ENCODE assay signal across 8 cellular contexts in genomic region chr6:129491436-129491835, GRCh38.
DNase-seq lines count a peak whose midpoint lies in the region; ATAC-seq and TF ChIP-seq lines count a peak whose summit lies in the region.

No MANE protein-coding gene starts in this region.

- no peaks in the 10 kb centered on the region for H3K27me3 ChIP-seq in Peyer's patch
- H3K27me3 ChIP-seq in thoracic aorta (replicated peaks; ENCODE audit: insufficient read depth): no peaks in the 10 kb centered on the region

- no peaks in the 10 kb centered on the region for H3K9me3 ChIP-seq in Peyer's patch
- no peaks in the 10 kb centered on the region for H3K9me3 ChIP-seq in thoracic aorta

- no peak overlapping the region for H3K4me3 ChIP-seq in Peyer's patch
- no peak overlapping the region for H3K4me3 ChIP-seq in fibroblast of mammary gland (ENCODE audit: control insufficient read depth, low read depth, low read length)
- peak overlapping the region; percentile 62 for H3K4me3 ChIP-seq in thoracic aorta

- DNase-seq in activated CD4-positive, alpha-beta T cell treated with anti-CD3 and anti-CD28 coated beads for 48 hours: peak; percentile 14
- no peak for DNase-seq in activated CD4-positive, alpha-beta T cell treated with anti-CD3 and anti-CD28 coated beads, Interleukin-2, amount 50 U/mL, for 1 hour
- DNase-seq in Peyer's patch: no peak
- peak; percentile 38 for DNase-seq in fibroblast of mammary gland (ENCODE audit: low read depth)
- no peak for DNase-seq in thoracic aorta (ENCODE audit: low spot score)
- no peak for DNase-seq in hepatic stellate cell (ENCODE audit: low spot score)
- DNase-seq in nucleus accumbens (lab: John Stamatoyannopoulos, UW): no peak
- no peak for DNase-seq in NCI-H2107 treated with DMSO at 0.1 percent for 48 hours (lab: John Stamatoyannopoulos, UW; ENCODE audit: unreplicated experiment)

- H3K27ac ChIP-seq in Peyer's patch (peak overlapping the region; percentile 61 to 88 (median 76)), thoracic aorta (peak overlapping the region; percentile 91 to 93)

- TF ChIP-seq CTCF in Peyer's patch (IDR thresholded peaks at IDR 0.05) (no peak), fibroblast of mammary gland (conservative IDR thresholded peaks at IDR 0.05; ENCODE audit: control insufficient read depth, insufficient read depth, low read depth, low read length) (no peak), thoracic aorta (IDR thresholded peaks at IDR 0.05) (no peak)

- H3K36me3 ChIP-seq in Peyer's patch (no peaks in the 10 kb centered on the region), thoracic aorta (peaks cover 5% of the 10 kb centered on the region)

- no peak for ATAC-seq in thoracic aorta (ENCODE audit: insufficient number of reproducible peaks, low FRiP score, low read depth)

- no peak for TF ChIP-seq POLR2A in Peyer's patch (IDR thresholded peaks at IDR 0.05)

- peaks cover 0 to 14% (median 0%) of the 10 kb centered on the region in 4 donors for H3K4me1 ChIP-seq in Peyer's patch
- H3K4me1 ChIP-seq in thoracic aorta (ENCODE audit: control insufficient read depth in 1 of 2, low read depth in 2 of 2): peaks cover 11 to 44% of the 10 kb centered on the region in 2 donors

Comparison
In these comparisons a context has a peak if more than half of its experiments do, and no peak if none do; other contexts are left out.
1. DNase-seq: peak in activated CD4-positive, alpha-beta T cell treated with anti-CD3 and anti-CD28 coated beads for 48 hours (single experiment) and fibroblast of mammary gland (single experiment); none in activated CD4-positive, alpha-beta T cell treated with anti-CD3 and anti-CD28 coated beads, Interleukin-2, amount 50 U/mL, for 1 hour (single experiment), Peyer's patch (0 of 3), thoracic aorta (single experiment), hepatic stellate cell (single experiment), nucleus accumbens (0 of 56) and NCI-H2107 treated with DMSO at 0.1 percent for 48 hours (single experiment).